In the genomic region with DNA sequence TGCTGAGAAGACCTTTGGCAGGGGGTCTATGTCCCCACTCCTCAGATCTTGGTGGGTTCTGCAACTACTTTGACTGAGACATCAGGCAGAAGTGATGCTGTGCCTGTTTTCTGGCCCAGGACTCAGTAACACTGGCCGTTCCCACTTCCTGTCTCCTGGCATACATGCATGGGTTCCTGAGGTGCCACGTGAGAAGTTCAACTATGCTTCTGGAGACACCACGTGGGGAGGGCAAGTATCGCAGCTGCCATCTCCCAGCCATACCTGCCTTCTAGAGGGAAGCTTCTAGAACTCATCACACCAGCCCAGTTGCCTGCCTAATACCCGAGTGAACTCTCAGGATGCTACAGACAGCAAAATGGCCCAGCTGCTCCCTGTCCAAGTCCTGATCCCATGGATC, we compare ENCODE assay signal across 10 cellular contexts.
A peak's percentile ranks its signal among the peaks of the same experiment; 100 is the strongest.
DNase-seq lines count a peak whose midpoint lies in the region; FAIRE-seq and TF ChIP-seq lines count a peak whose summit lies in the region.
"Had no signal": no experiment of that assay in that cellular context is flagged by ENCODE, and none has a peak within 500 bp of the region (broad histone marks: within the 10 kb centered on the region; RNA-seq: fewer than 3 reads in every experiment).

No MANE protein-coding gene starts in this region.

- TF ChIP-seq CTCF in endodermal cell (conservative IDR thresholded peaks at IDR 0.05), result peak; percentile 55

- 89 to 100% methylated on average over 2 to 5 of the region's 5 CpGs for WGBS in endodermal cell (ENCODE audit: insufficient coverage in 1 of 2, insufficient read length in 1 of 2), 2 experiments
- WGBS in neuronal stem cell (ENCODE audit: extremely low coverage in 2 of 2, insufficient read length in 2 of 2, insufficient replicate concordance in 1 of 2), 2 donors, result no CpG with 5 or more reads among the region's 5 CpGs

- no peak overlapping the region for H3K4me2 ChIP-seq in neuronal stem cell (ENCODE audit: insufficient read depth, low read length, poor library complexity, severe bottlenecking)

- no peaks in the 10 kb centered on the region for H3K36me3 Mint-ChIP-seq in endodermal cell (ENCODE audit: low read depth)

- H3K27me3 Mint-ChIP-seq in endodermal cell (ENCODE audit: insufficient read depth), result no peaks in the 10 kb centered on the region

- no peaks in the 10 kb centered on the region for H3K79me1 ChIP-seq in neuronal stem cell (ENCODE audit: low read depth, low read length)

- H3K27me3 ChIP-seq in endodermal cell (ENCODE audit: control insufficient read depth, insufficient read depth, low read length, poor library complexity, severe bottlenecking), result no peaks in the 10 kb centered on the region
- no peaks in the 10 kb centered on the region for H3K27me3 ChIP-seq in neuronal stem cell (ENCODE audit: control insufficient read depth in 3 of 3, insufficient read depth in 3 of 3, low read depth in 1 of 3, low read length in 3 of 3)

- peak; percentile 4 for DNase-seq in stimulated activated CD4-positive, alpha-beta T cell treated with anti-CD3 and anti-CD28 coated beads, Interleukin-15, amount 100 ng/mL, for 24 hours
- no peak for DNase-seq in stimulated activated CD4-positive, alpha-beta T cell treated with anti-CD3 and anti-CD28 coated beads, Interleukin-2, amount 100 ng/mL, for 24 hours
- DNase-seq in NCI-H774 (lab: John Stamatoyannopoulos, UW) (peak; percentile 15), endodermal cell (peak; percentile 72), urothelium cell line (ENCODE audit: low spot score) (peak; percentile 16), GM19238 (ENCODE audit: insufficient read length, low spot score) (no peak), neuronal stem cell (ENCODE audit: low spot score) (no peak), DMS79 (lab: John Stamatoyannopoulos, UW) (no peak)

- H3K36me3 ChIP-seq in endodermal cell (ENCODE audit: control insufficient read depth, insufficient read depth, low read length) (peaks cover 14% of the 10 kb centered on the region), neuronal stem cell (replicated peaks in 1 of 2; ENCODE audit: control insufficient read depth in 2 of 2, insufficient read depth in 2 of 2, low read length in 2 of 2) (no peaks in the 10 kb centered on the region)

- FAIRE-seq in urothelium cell line (lab: Jason Lieb, UNC), result no peak
- FAIRE-seq: colon had no signal

- no peak overlapping the region for H2BK15ac ChIP-seq in neuronal stem cell (ENCODE audit: low read length)

- no peak overlapping the region for H3K27ac Mint-ChIP-seq in endodermal cell

- H3K9ac ChIP-seq in endodermal cell (ENCODE audit: extremely low read depth, low read length, poor library complexity, severe bottlenecking) (no peak overlapping the region), neuronal stem cell (ENCODE audit: low read depth, low read length, poor library complexity) (no peak overlapping the region)

- H3K9me3 ChIP-seq in endodermal cell (ENCODE audit: control insufficient read depth, low read length), result no peaks in the 10 kb centered on the region
- H3K9me3 ChIP-seq in neuronal stem cell (replicated peaks in 1 of 2; ENCODE audit: control insufficient read depth in 2 of 2, insufficient read depth in 1 of 2, low read depth in 1 of 2, low read length in 2 of 2), result no peaks in the 10 kb centered on the region

- peaks cover 7% of the 10 kb centered on the region for H3K4me1 Mint-ChIP-seq in endodermal cell

- no peak overlapping the region for H2AFZ ChIP-seq in neuronal stem cell (ENCODE audit: low read length)

- no peak overlapping the region for H3K23ac ChIP-seq in neuronal stem cell (ENCODE audit: low read depth, low read length, poor library complexity)

- no peak overlapping the region for H3K4me3 ChIP-seq in endodermal cell (ENCODE audit: low read length)
- no peak overlapping the region for H3K4me3 ChIP-seq in neuronal stem cell (ENCODE audit: low read length in 2 of 2)

- H3K4me3 Mint-ChIP-seq in endodermal cell, result no peak overlapping the region

- no peak overlapping the region for H2AK5ac ChIP-seq in neuronal stem cell (ENCODE audit: low read depth, low read length)

- no peak overlapping the region for H2BK120ac ChIP-seq in neuronal stem cell (ENCODE audit: low read depth, low read length)

- no peak overlapping the region for H3K27ac ChIP-seq in endodermal cell (ENCODE audit: low read depth, low read length)
- no peak overlapping the region for H3K27ac ChIP-seq in neuronal stem cell (replicated peaks; ENCODE audit: low read length)
- H3K27ac ChIP-seq: C4-2B had no signal

- no peaks in the 10 kb centered on the region for H3K4me1 ChIP-seq in endodermal cell (ENCODE audit: control insufficient read depth, insufficient read depth, low read length)
- peaks cover 0 to 2% of the 10 kb centered on the region in 2 donors for H3K4me1 ChIP-seq in neuronal stem cell (ENCODE audit: control insufficient read depth in 2 of 2, insufficient read depth in 1 of 2, low read depth in 1 of 2, low read length in 2 of 2)

- H4K91ac ChIP-seq in neuronal stem cell (ENCODE audit: low read depth, low read length, poor library complexity), result no peak overlapping the region

- no peaks in the 10 kb centered on the region for H3K9me3 Mint-ChIP-seq in endodermal cell

- no peak overlapping the region for H3K4ac ChIP-seq in neuronal stem cell (ENCODE audit: low read length)

- no peak overlapping the region for H4K8ac ChIP-seq in neuronal stem cell (ENCODE audit: low read depth, low read length)

- H3K14ac ChIP-seq in neuronal stem cell (ENCODE audit: low read length), result no peak overlapping the region

- H2BK5ac ChIP-seq in neuronal stem cell (ENCODE audit: low read length), result no peak overlapping the region

- H2BK12ac ChIP-seq in neuronal stem cell (ENCODE audit: low read length), result no peak overlapping the region

- H3K18ac ChIP-seq in neuronal stem cell (ENCODE audit: low read length), result no peak overlapping the region

Comparison
In these comparisons a context has a peak if more than half of its experiments do, and no peak if none do; other contexts are left out.
1. DNase-seq: peak in stimulated activated CD4-positive, alpha-beta T cell treated with anti-CD3 and anti-CD28 coated beads, Interleukin-15, amount 100 ng/mL, for 24 hours (single experiment), NCI-H774 (single experiment), endodermal cell (single experiment) and urothelium cell line (single experiment); none in stimulated activated CD4-positive, alpha-beta T cell treated with anti-CD3 and anti-CD28 coated beads, Interleukin-2, amount 100 ng/mL, for 24 hours (0 of 2), GM19238 (single experiment), neuronal stem cell (single experiment) and DMS79 (single experiment).